ENCODE assay signal across 9 cellular contexts in genomic region chr11:114197799-114198500, GRCh38.
DNase-seq lines count a peak whose midpoint lies in the region; ATAC-seq and TF ChIP-seq lines count a peak whose summit lies in the region.
"Had no signal": no experiment of that assay in that cellular context is flagged by ENCODE, and none has a peak within 500 bp of the region (broad histone marks: within the 10 kb centered on the region; RNA-seq: fewer than 3 reads in every experiment).

No MANE protein-coding gene starts in this region.

- H3K4me3 ChIP-seq in CD8-positive, alpha-beta T cell (ENCODE audit: low read depth, low read length), result no peak overlapping the region
- peak overlapping the region in 1 of 4 donors; percentile 17 for H3K4me3 ChIP-seq in adrenal gland
- no peak overlapping the region for H3K4me3 ChIP-seq in prostate gland
- H3K4me3 ChIP-seq in OCI-LY7 (ENCODE audit: low read depth, low read length, poor library complexity, severe bottlenecking), result no peak overlapping the region

- DNase-seq in CD8-positive, alpha-beta T cell, result no peak
- DNase-seq in adrenal gland (peak; percentile 87 to 96 (median 91)), glomerular endothelial cell (ENCODE audit: extremely low read depth, low read depth, low spot score) (peak; percentile 55), prostate gland (ENCODE audit: low spot score) (peak; percentile 88), NCI-H146 treated with DMSO at 0.1 percent for 48 hours (lab: John Stamatoyannopoulos, UW; ENCODE audit: unreplicated experiment) (no peak), OCI-LY7 (ENCODE audit: low spot score) (no peak), mesenteric fat pad (ENCODE audit: low spot score) (no peak)

- CTCF ChIA-PET in CD8-positive, alpha-beta T cell (lab: Charles Lee), result interaction anchor here (1.8 to 8.2 kb wide), 3 partner anchors 65 to 204 kb away, joined by 7 to 95 read pairs (median 20); no protein-coding TSS in a partner anchor
- CTCF ChIA-PET in OCI-LY7 (lab: Charles Lee; ENCODE audit: unreplicated experiment), result no interaction called here

- H3K9me2 ChIP-seq in OCI-LY7 (ENCODE audit: insufficient read depth, low read length), result no peaks in the 10 kb centered on the region

- no peak overlapping the region for H3K4me3 Mint-ChIP-seq in CD8-positive, alpha-beta T cell

- no peaks in the 10 kb centered on the region for H3K9me3 Mint-ChIP-seq in CD8-positive, alpha-beta T cell

- TF ChIP-seq POLR2A in adrenal gland (IDR thresholded peaks at IDR 0.05), result peak; percentile 26 to 90
- peak; percentile 33 for TF ChIP-seq POLR2A in prostate gland (IDR thresholded peaks at IDR 0.05)

- H3K9me3 ChIP-seq in CD8-positive, alpha-beta T cell (ENCODE audit: low read length), result no peaks in the 10 kb centered on the region
- no peaks in the 10 kb centered on the region for H3K9me3 ChIP-seq in adrenal gland (replicated peaks in 1 of 3)
- no peaks in the 10 kb centered on the region for H3K9me3 ChIP-seq in prostate gland
- H3K9me3 ChIP-seq in OCI-LY7 (ENCODE audit: low read length), result no peaks in the 10 kb centered on the region

- 12 to 18% (median 15%) methylated on average over 10 of the region's 10 CpGs for WGBS in adrenal gland, 4 donors
- WGBS in prostate gland, result 7% methylated on average over 10 of the region's 10 CpGs

- peaks cover 24% of the 10 kb centered on the region for H3K4me1 Mint-ChIP-seq in CD8-positive, alpha-beta T cell (ENCODE audit: low read depth)

- no peaks in the 10 kb centered on the region for H3K36me3 ChIP-seq in CD8-positive, alpha-beta T cell (ENCODE audit: insufficient read depth, low read length)
- H3K36me3 ChIP-seq in adrenal gland (replicated peaks in 1 of 2) (no peaks in the 10 kb centered on the region), prostate gland (no peaks in the 10 kb centered on the region), OCI-LY7 (ENCODE audit: insufficient read depth, low read length) (no peaks in the 10 kb centered on the region)

- intact Hi-C loops in CD8-positive, alpha-beta T cell (cut with DNase I, micrococcal nuclease), result loop anchor here in 1 of 2 experiments (5.0 kb wide), 1 partner anchor 301 kb away; no protein-coding TSS in a partner anchor
- intact Hi-C loops in adrenal gland (cut with DNase I), result no loop called here
- intact Hi-C loops in prostate gland (cut with DNase I), result loop anchor here (5.0 kb wide), 1 partner anchor 36 kb away; no protein-coding TSS in a partner anchor
- intact Hi-C loops in OCI-LY7 (cut with micrococcal nuclease; ENCODE audit: unreplicated experiment), result no loop called here

- H3K27me3 Mint-ChIP-seq in CD8-positive, alpha-beta T cell (ENCODE audit: low read depth), result no peaks in the 10 kb centered on the region

- H3K4me1 ChIP-seq in CD8-positive, alpha-beta T cell (ENCODE audit: insufficient read depth, low read length), result no peaks in the 10 kb centered on the region
- H3K4me1 ChIP-seq in adrenal gland (replicated peaks in 1 of 2) (peaks cover 62 to 81% of the 10 kb centered on the region in 2 donors), prostate gland (replicated peaks) (peaks cover 53% of the 10 kb centered on the region), OCI-LY7 (ENCODE audit: insufficient read depth, low read length, poor library complexity, severe bottlenecking) (peaks cover 12% of the 10 kb centered on the region)

- ATAC-seq in CD8-positive, alpha-beta T cell, result no peak
- no peak for ATAC-seq in GM18511 (IDR thresholded peaks at IDR 0.05; ENCODE audit: unreplicated experiment)
- ATAC-seq: Panc1 had no signal

- no peaks in the 10 kb centered on the region for H3K36me3 Mint-ChIP-seq in CD8-positive, alpha-beta T cell

- H3K27ac ChIP-seq in CD8-positive, alpha-beta T cell (ENCODE audit: low read depth, low read length), result no peak overlapping the region
- H3K27ac ChIP-seq in adrenal gland, result peak overlapping the region; percentile 79 to 95 (median 92)
- H3K27ac ChIP-seq in prostate gland, result peak overlapping the region; percentile 94 to 95
- H3K27ac ChIP-seq in OCI-LY7 (ENCODE audit: low read depth, low read length, poor library complexity, severe bottlenecking), result no peak overlapping the region

- BruUV-seq in OCI-LY7 (replicated peaks; lab: Mats Ljungman, UMichigan), result no TSS peak

- TF ChIP-seq CTCF in CD8-positive, alpha-beta T cell (IDR thresholded peaks at IDR 0.05), result no peak
- TF ChIP-seq CTCF in adrenal gland (IDR thresholded peaks at IDR 0.05) (peak in 3 of 6 experiments; percentile 12 to 23 (median 13)), prostate gland (IDR thresholded peaks at IDR 0.05) (peak in 1 of 4 experiments; percentile 40), OCI-LY7 (conservative IDR thresholded peaks at IDR 0.05; ENCODE audit: low read length) (no peak)

- POLR2A ChIA-PET in CD8-positive, alpha-beta T cell (lab: Charles Lee), result interaction anchor here (0.8 to 2.1 kb wide), 2 partner anchors 10 to 15 kb away, joined by 3 to 5 read pairs; no protein-coding TSS in a partner anchor
- POLR2A ChIA-PET in OCI-LY7 (lab: Charles Lee), result no interaction called here

- peak overlapping the region; percentile 22 for H3K27ac Mint-ChIP-seq in CD8-positive, alpha-beta T cell

- no peaks in the 10 kb centered on the region for H4K20me1 ChIP-seq in OCI-LY7 (ENCODE audit: insufficient read depth, low read length)

- H2AFZ ChIP-seq in OCI-LY7 (ENCODE audit: low read length), result no peak overlapping the region

- no peak overlapping the region for H3K4me2 ChIP-seq in OCI-LY7 (ENCODE audit: low read length)

- no peaks in the 10 kb centered on the region for H3K79me2 ChIP-seq in OCI-LY7 (ENCODE audit: insufficient read depth, low read depth, low read length)

- H3K27me3 ChIP-seq in CD8-positive, alpha-beta T cell (ENCODE audit: insufficient read depth, low read length), result no peaks in the 10 kb centered on the region
- H3K27me3 ChIP-seq in adrenal gland (no peaks in the 10 kb centered on the region), prostate gland (replicated peaks; ENCODE audit: insufficient read depth) (no peaks in the 10 kb centered on the region)

Comparison
In these comparisons a context has a peak if more than half of its experiments do, and no peak if none do; other contexts are left out.
1. DNase-seq: peak in adrenal gland (7 of 7), glomerular endothelial cell (single experiment) and prostate gland (single experiment); none in CD8-positive, alpha-beta T cell (0 of 7), NCI-H146 treated with DMSO at 0.1 percent for 48 hours (single experiment), OCI-LY7 (single experiment) and mesenteric fat pad (single experiment).
2. H3K27ac ChIP-seq: peak in adrenal gland (5 of 5) and prostate gland (2 of 2); none in CD8-positive, alpha-beta T cell (single experiment) and OCI-LY7 (single experiment).